ENCODE assay signal across 15 cellular contexts in the genomic region with DNA sequence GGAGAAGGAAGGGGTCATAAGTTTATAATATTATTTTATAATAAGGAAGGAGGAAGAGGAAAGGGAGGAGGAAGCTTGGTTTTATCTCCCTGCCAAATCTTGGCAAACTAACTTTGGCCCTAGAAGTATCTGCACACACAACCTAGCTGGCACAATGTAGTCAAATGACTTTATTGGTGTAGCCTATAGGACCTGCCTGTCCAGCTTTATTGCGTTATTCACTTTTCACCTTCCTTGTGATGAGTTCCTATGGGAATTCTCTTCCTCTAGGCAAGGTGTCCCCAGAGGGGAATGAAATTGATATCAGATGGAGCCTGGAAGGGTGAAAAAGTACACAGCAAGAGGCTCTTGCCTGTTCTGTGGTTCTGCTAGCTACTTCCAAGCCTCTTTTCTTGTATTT.
"Had no signal": no experiment of that assay in that cellular context is flagged by ENCODE, and none has a peak within 500 bp of the region (broad histone marks: within the 10 kb centered on the region; RNA-seq: fewer than 3 reads in every experiment).

No MANE protein-coding gene starts in this region.

- H3K36me3 ChIP-seq: MG63 had no signal

- H3K4me3 ChIP-seq: MG63 had no signal

- H3K9me3 ChIP-seq: MG63, SK-N-SH had no signal

- DNase-seq: KBM-7, MG63, NCI-H1092 treated with DMSO at 0.1 percent for 48 hours, NCI-H1436, NCI-H187, NCI-H2029, NCI-H2081 treated with DMSO at 0.1 percent for 48 hours, NCI-H2227 treated with DMSO at 0.1 percent for 48 hours, NCI-H524, NCI-H748 treated with DMSO at 0.1 percent for 48 hours, RPMI8226, SHP77, SK-N-SH, SW 1271, T-cell had no signal
